Comparison of ENCODE assay signal across 23 cellular contexts in the genomic region with DNA sequence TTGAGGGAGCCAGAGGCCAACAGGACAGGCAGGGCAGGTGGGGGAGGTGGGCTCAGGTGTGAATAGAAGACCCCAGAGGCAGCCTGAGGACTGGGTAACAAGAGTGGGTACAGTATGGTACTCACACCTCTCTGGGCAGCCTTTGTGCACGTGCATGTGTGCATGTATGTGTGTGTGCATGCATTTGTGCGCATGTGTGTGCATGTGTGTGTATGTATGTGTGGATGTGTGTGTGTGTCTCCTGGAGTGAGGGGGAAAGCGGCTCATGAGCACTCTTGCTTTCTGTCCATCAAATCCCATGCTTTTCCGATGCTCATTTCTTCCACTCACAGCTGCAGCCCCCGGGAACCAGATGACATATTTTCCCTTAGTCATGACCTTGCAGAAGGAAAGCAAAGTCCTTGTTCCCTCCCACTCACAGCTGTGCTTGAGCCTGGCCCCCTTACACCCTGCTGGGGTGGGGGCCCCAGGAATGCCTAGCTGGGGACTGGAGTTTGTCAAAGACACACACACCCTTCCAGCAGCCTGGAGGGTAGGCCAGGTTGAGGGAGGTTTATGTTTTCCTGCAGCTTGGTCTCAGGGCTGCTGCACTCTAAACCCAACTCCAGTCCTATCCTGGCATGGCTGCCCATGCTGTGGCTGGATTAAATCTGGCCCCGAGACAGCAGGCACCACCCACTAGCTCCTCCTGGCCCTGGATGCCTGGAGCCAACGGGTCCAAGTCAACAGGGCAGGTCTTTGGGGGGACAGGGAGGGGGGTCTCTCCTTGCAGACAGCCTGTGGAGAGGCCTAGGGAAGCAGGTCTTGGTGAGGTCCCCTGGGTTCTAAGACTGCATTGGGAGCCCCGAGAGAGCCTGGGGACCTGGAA. TPM values are rescaled to one million over a fixed set of nuclear protein-coding genes. Genes with fewer than 3 reads are reported as not detected.
"Had no signal": no experiment of that assay in that cellular context is flagged by ENCODE, and none has a peak within 500 bp of the region (broad histone marks: within the 10 kb centered on the region; RNA-seq: fewer than 3 reads in every experiment).

No MANE protein-coding gene starts in this region.

- FAIRE-seq: small intestine, TTC549 had no signal

- H3K36me3 ChIP-seq: heart left ventricle, lower lobe of right lung, neutrophil, upper lobe of left lung had no signal

- ATAC-seq: activated CD8-positive, alpha-beta T cell treated with anti-CD3 and anti-CD28 coated beads, Interleukin-2, amount 10 ng/mL, durations not matched to agents 7 days and 5 days; activated T-cell treated with anti-CD3 and anti-CD28 coated beads, Interleukin-2, amount 50 U/mL, for 72 hours; left cardiac atrium; lower lobe of right lung; stimulated activated naive CD8-positive, alpha-beta T cell treated with anti-CD3 and anti-CD28 coated beads, Interleukin-15, amount 100 ng/mL, for 72 hours had no signal

- DNase-seq: activated B cell treated with CpG ODN at 0.5 μM for 24 hours; activated CD4-positive, alpha-beta T cell treated with anti-CD3 and anti-CD28 coated beads, Interleukin-2, amount 10 ng/mL, durations not matched to agents 24 days and 14 days; activated CD8-positive, alpha-beta memory T cell treated with anti-CD3 and anti-CD28 coated beads, Interleukin-2, amount 50 U/mL, for 4 hours; activated CD8-positive, alpha-beta T cell treated with anti-CD3 and anti-CD28 coated beads, Interleukin-2, amount 10 ng/mL, durations not matched to agents 7 days and 5 days; activated gamma-delta T cell treated with Interleukin-2 at 50 U/mL for 16 hours; activated naive CD8-positive, alpha-beta T cell treated with anti-CD3 and anti-CD28 coated beads for 36 hours; activated T-cell treated with anti-CD3 and anti-CD28 coated beads, Interleukin-2, amount 50 U/mL, for 72 hours; cerebellar nuclear complex; effector memory CD4-positive, alpha-beta T cell; foreskin melanocyte; heart left ventricle; left cardiac atrium; lower lobe of right lung; midbrain; small intestine; stimulated activated naive CD8-positive, alpha-beta T cell treated with anti-CD3 and anti-CD28 coated beads, Interleukin-15, amount 100 ng/mL, for 72 hours; SW 1271; upper lobe of left lung had no signal

- H3K27ac ChIP-seq: heart left ventricle, lower lobe of right lung, neutrophil, upper lobe of left lung had no signal

- H3K9me3 Mint-ChIP-seq: activated B cell treated with CpG ODN at 0.5 μM for 24 hours; activated CD4-positive, alpha-beta T cell treated with anti-CD3 and anti-CD28 coated beads, Interleukin-2, amount 10 ng/mL, durations not matched to agents 24 days and 14 days; activated naive CD8-positive, alpha-beta T cell treated with anti-CD3 and anti-CD28 coated beads for 36 hours; activated T-cell treated with anti-CD3 and anti-CD28 coated beads, Interleukin-2, amount 50 U/mL, for 72 hours; dendritic cell treated with granulocyte-macrophage colony-stimulating factor and Interleukin-4, amounts not matched to agents 40 ng/mL and 50 ng/mL, for 4 days had no signal

- H3K4me3 Mint-ChIP-seq: activated B cell treated with CpG ODN at 0.5 μM for 24 hours; activated CD4-positive, alpha-beta T cell treated with anti-CD3 and anti-CD28 coated beads, Interleukin-2, amount 10 ng/mL, durations not matched to agents 24 days and 14 days; activated CD8-positive, alpha-beta T cell treated with anti-CD3 and anti-CD28 coated beads, Interleukin-2, amount 10 ng/mL, durations not matched to agents 7 days and 5 days; activated naive CD8-positive, alpha-beta T cell treated with anti-CD3 and anti-CD28 coated beads for 36 hours; activated T-cell treated with anti-CD3 and anti-CD28 coated beads, Interleukin-2, amount 50 U/mL, for 72 hours; dendritic cell treated with granulocyte-macrophage colony-stimulating factor and Interleukin-4, amounts not matched to agents 40 ng/mL and 50 ng/mL, for 4 days; stimulated activated naive CD8-positive, alpha-beta T cell treated with anti-CD3 and anti-CD28 coated beads, Interleukin-15, amount 100 ng/mL, for 72 hours had no signal

- H3K9me3 ChIP-seq: heart left ventricle, lower lobe of right lung, neutrophil, upper lobe of left lung had no signal

- H3K4me1 ChIP-seq: lower lobe of right lung, upper lobe of left lung had no signal

- H3K27ac Mint-ChIP-seq: activated B cell treated with CpG ODN at 0.5 μM for 24 hours; activated CD4-positive, alpha-beta T cell treated with anti-CD3 and anti-CD28 coated beads, Interleukin-2, amount 10 ng/mL, durations not matched to agents 24 days and 14 days; activated CD8-positive, alpha-beta T cell treated with anti-CD3 and anti-CD28 coated beads, Interleukin-2, amount 10 ng/mL, durations not matched to agents 7 days and 5 days; activated naive CD8-positive, alpha-beta T cell treated with anti-CD3 and anti-CD28 coated beads for 36 hours; activated T-cell treated with anti-CD3 and anti-CD28 coated beads, Interleukin-2, amount 50 U/mL, for 72 hours; dendritic cell treated with granulocyte-macrophage colony-stimulating factor and Interleukin-4, amounts not matched to agents 40 ng/mL and 50 ng/mL, for 4 days had no signal

- H3K4me3 ChIP-seq: heart left ventricle, lower lobe of right lung, upper lobe of left lung had no signal

- H3K4me1 Mint-ChIP-seq: activated B cell treated with CpG ODN at 0.5 μM for 24 hours; activated CD4-positive, alpha-beta T cell treated with anti-CD3 and anti-CD28 coated beads, Interleukin-2, amount 10 ng/mL, durations not matched to agents 24 days and 14 days; activated naive CD8-positive, alpha-beta T cell treated with anti-CD3 and anti-CD28 coated beads for 36 hours; stimulated activated naive CD8-positive, alpha-beta T cell treated with anti-CD3 and anti-CD28 coated beads, Interleukin-15, amount 100 ng/mL, for 72 hours had no signal

- H3K27me3 ChIP-seq: upper lobe of left lung had no signal

- H3K36me3 Mint-ChIP-seq: activated naive CD8-positive, alpha-beta T cell treated with anti-CD3 and anti-CD28 coated beads for 36 hours had no signal

RNA-seq across cellular contexts. Expression of a gene that starts 22.6 kb away (rescaled TPM):
- total RNA-seq: activated B cell treated with CpG ODN at 0.5 μM for 24 hours; activated CD4-positive, alpha-beta T cell treated with anti-CD3 and anti-CD28 coated beads, Interleukin-2, amount 10 ng/mL, durations not matched to agents 24 days and 14 days; activated CD8-positive, alpha-beta T cell treated with anti-CD3 and anti-CD28 coated beads, Interleukin-2, amount 10 ng/mL, durations not matched to agents 7 days and 5 days; activated T-cell treated with anti-CD3 and anti-CD28 coated beads, Interleukin-2, amount 50 U/mL, for 72 hours; heart left ventricle; left cardiac atrium; myocyte; T-helper 2 cell treated with Interferon-gamma antibody and Interleukin-4, amounts not matched to agents 100 ng/mL and 5 ng/mL, for 36 hours had no signal

RNA-seq across cellular contexts. Expression of a gene that starts 56.1 kb away (rescaled TPM):
- total RNA-seq: activated B cell treated with CpG ODN at 0.5 μM for 24 hours; activated CD4-positive, alpha-beta T cell treated with anti-CD3 and anti-CD28 coated beads, Interleukin-2, amount 10 ng/mL, durations not matched to agents 24 days and 14 days; activated CD8-positive, alpha-beta T cell treated with anti-CD3 and anti-CD28 coated beads, Interleukin-2, amount 10 ng/mL, durations not matched to agents 7 days and 5 days; left cardiac atrium; lower lobe of right lung; myocyte; T-helper 2 cell treated with Interferon-gamma antibody and Interleukin-4, amounts not matched to agents 100 ng/mL and 5 ng/mL, for 36 hours had no signal
